Comparison of ENCODE assay signal across 8 cellular contexts in the genomic region with DNA sequence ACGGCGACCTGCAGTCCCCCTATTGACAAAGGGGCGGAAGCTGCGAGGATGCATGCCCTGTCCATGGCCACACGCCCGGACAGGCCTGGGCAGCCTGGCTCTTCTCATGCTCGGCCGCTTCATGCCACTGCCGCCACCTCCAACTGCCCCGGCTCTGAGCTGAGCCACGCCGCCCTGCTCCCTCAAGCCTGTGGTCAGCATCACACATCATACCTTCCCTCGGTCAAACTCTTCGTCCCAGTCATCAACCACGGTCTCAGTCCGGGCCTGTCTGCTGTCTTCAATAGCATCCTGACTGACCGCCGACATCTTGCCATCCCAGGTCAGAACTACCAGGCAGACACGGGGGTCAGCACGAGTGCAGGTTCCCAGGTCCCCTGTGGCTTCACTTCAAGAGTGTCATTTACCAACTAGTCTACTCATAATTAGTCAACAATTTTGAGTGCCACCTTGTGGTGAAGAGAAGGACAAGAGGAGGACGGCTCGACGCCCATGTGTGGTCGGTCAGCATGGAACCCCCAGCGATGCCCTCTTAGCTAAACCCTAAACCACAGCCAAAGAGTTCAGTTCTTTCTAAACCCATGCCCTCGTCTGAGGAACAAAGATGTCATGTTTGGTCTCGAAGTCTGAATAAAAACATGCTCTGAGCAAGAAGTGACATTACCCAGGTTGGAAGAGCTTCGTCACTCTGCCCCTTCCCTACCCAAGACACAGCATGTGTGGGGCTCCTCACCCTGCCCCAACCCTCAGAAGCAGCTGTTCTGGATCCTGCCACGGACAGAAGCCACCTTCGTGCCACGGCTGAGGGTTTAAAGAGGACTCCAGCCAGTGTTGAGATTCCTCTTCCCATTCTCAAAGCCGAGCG. TPM values are rescaled to one million over a fixed set of nuclear protein-coding genes. Genes with fewer than 3 reads are reported as not detected.
DNase-seq lines count a peak whose midpoint lies in the region; ATAC-seq, FAIRE-seq and TF ChIP-seq lines count a peak whose summit lies in the region.

No MANE protein-coding gene starts in this region.

- H3K36me3 Mint-ChIP-seq in activated CD4-positive, alpha-beta memory T cell treated with anti-CD3 and anti-CD28 coated beads for 36 hours, result peaks cover 79% of the 10 kb centered on the region

- no peaks in the 10 kb centered on the region for H3K27me3 Mint-ChIP-seq in activated CD4-positive, alpha-beta memory T cell treated with anti-CD3 and anti-CD28 coated beads for 36 hours

- peaks cover 0 to 37% (median 11%) of the 10 kb centered on the region in 12 donors for H3K4me1 ChIP-seq in heart left ventricle

- H3K27ac ChIP-seq in heart left ventricle, result no peak overlapping the region

- peak overlapping the region; percentile 86 for H3K27ac Mint-ChIP-seq in activated CD4-positive, alpha-beta memory T cell treated with anti-CD3 and anti-CD28 coated beads for 36 hours

- H3K9me3 ChIP-seq in heart left ventricle, result no peaks in the 10 kb centered on the region

- H3K4me1 Mint-ChIP-seq in activated CD4-positive, alpha-beta memory T cell treated with anti-CD3 and anti-CD28 coated beads for 36 hours (ENCODE audit: low read depth), result peaks cover 52% of the 10 kb centered on the region

- H3K4me3 Mint-ChIP-seq in activated CD4-positive, alpha-beta memory T cell treated with anti-CD3 and anti-CD28 coated beads for 36 hours, result no peak overlapping the region

- POLR2A ChIA-PET in BJ (lab: Charles Lee), result no interaction called here
- POLR2A ChIA-PET in activated CD4-positive, alpha-beta memory T cell treated with anti-CD3 and anti-CD28 coated beads for 36 hours (lab: Charles Lee), result interaction anchor here (0.6 to 2.3 kb wide), 4 partner anchors 9 to 18 kb away, joined by 3 to 7 read pairs (median 4); a partner anchor contains a TSS

- H3K9me3 Mint-ChIP-seq in activated CD4-positive, alpha-beta memory T cell treated with anti-CD3 and anti-CD28 coated beads for 36 hours, result no peaks in the 10 kb centered on the region

- peak; percentile 74 for FAIRE-seq in GM18507 (lab: Jason Lieb, UNC)

- H3K4me3 ChIP-seq in BJ (ENCODE audit: low read depth, low read length) (no peak overlapping the region), heart left ventricle (no peak overlapping the region)

- TF ChIP-seq CTCF in BJ (IDR thresholded peaks at IDR 0.05; ENCODE audit: insufficient read depth, low read depth, low read length), result peak; percentile 37
- TF ChIP-seq CTCF in heart left ventricle (IDR thresholded peaks at IDR 0.05), result peak; percentile 22 to 63 (median 47)

- intact Hi-C loops in activated CD4-positive, alpha-beta memory T cell treated with anti-CD3 and anti-CD28 coated beads for 36 hours (cut with micrococcal nuclease), result loop anchor here (1.0 kb wide), 1 partner anchor 302 kb away; no protein-coding TSS in a partner anchor
- intact Hi-C loops in heart left ventricle (cut with DNase I), result loop anchor here (1.0 to 10.0 kb wide), 6 partner anchors 52 to 302 kb away; no protein-coding TSS in a partner anchor

- DNase-seq in BJ (ENCODE audit: low read depth) (no peak), GM18507 (ENCODE audit: extremely low spot score, insufficient read length, low read depth) (no peak), heart left ventricle (no peak), GM19240 (ENCODE audit: insufficient read length, low spot score) (no peak)
- DNase-seq in activated CD4-positive, alpha-beta memory T cell treated with anti-CD3 and anti-CD28 coated beads for 36 hours, result peak; percentile 49
- DNase-seq in stimulated activated naive CD8-positive, alpha-beta T cell treated with anti-CD3 and anti-CD28 coated beads, Interleukin-15, Interleukin-2, amounts not matched to agents 100 U/mL and 50 U/mL, for 24 hours, result no peak
- DNase-seq in effector CD4-positive, alpha-beta T cell, result no peak

- H3K27me3 ChIP-seq in BJ (ENCODE audit: control insufficient read depth, insufficient read depth, low read length) (no peaks in the 10 kb centered on the region), heart left ventricle (no peaks in the 10 kb centered on the region)

- TF ChIP-seq POLR2A in heart left ventricle (IDR thresholded peaks at IDR 0.05), result no peak

- H3K36me3 ChIP-seq in BJ (ENCODE audit: control insufficient read depth, insufficient read depth, low read length) (peaks cover 53% of the 10 kb centered on the region), heart left ventricle (peaks cover 0 to 92% (median 82%) of the 10 kb centered on the region in 9 donors)

- WGBS in heart left ventricle, 4 donors, result 79 to 83% (median 81%) methylated on average over 33 of the region's 33 CpGs

- CTCF ChIA-PET in BJ (lab: Yijun Ruan, JAX), result interaction anchor here (0.6 to 2.3 kb wide), 6 partner anchors 9 to 302 kb away, joined by 3 to 11 read pairs (median 3); no protein-coding TSS in a partner anchor
- CTCF ChIA-PET in activated CD4-positive, alpha-beta memory T cell treated with anti-CD3 and anti-CD28 coated beads for 36 hours (lab: Charles Lee), result interaction anchor here (0.8 to 3.8 kb wide), 10 partner anchors 9 to 302 kb away, joined by 3 to 22 read pairs (median 4); no protein-coding TSS in a partner anchor

- peak in 2 of 4 donors; percentile 20 to 31 for ATAC-seq in heart left ventricle
- peak; percentile 29 for ATAC-seq in stimulated activated naive CD8-positive, alpha-beta T cell treated with anti-CD3 and anti-CD28 coated beads, Interleukin-15, Interleukin-2, amounts not matched to agents 100 U/mL and 50 U/mL, for 24 hours
- ATAC-seq in GM18909 (IDR thresholded peaks at IDR 0.05; ENCODE audit: poor library complexity, unreplicated experiment), result no peak

RNA-seq across cellular contexts. Expression of a gene that starts 16.9 kb away (rescaled TPM):
- polyA plus RNA-seq in BJ (2011; rRNA removed) (9.3 and 12.8 TPM in 2 replicates), heart left ventricle (10 to 100 TPM; 20.0 to 28.1 TPM)
- 4.6 and 5.8 TPM in 2 replicates for polyA minus RNA-seq in BJ (2011; rRNA and poly(A)+ RNA removed)
- total RNA-seq in activated CD4-positive, alpha-beta memory T cell treated with anti-CD3 and anti-CD28 coated beads for 36 hours, result 100 to 1,000 TPM; 184 to 204 TPM
- total RNA-seq in heart left ventricle, result 10 to 100 TPM; 27.2 to 59.1 (median 31.2) TPM

RNA-seq across cellular contexts. Expression of a gene that starts 41.7 kb away (rescaled TPM):
- polyA plus RNA-seq in BJ (2011; rRNA removed) (17.0 and 22.1 TPM in 2 replicates), heart left ventricle (10 to 100 TPM; 11.7 to 18.3 TPM)
- polyA minus RNA-seq in BJ (2011; rRNA and poly(A)+ RNA removed), result 28.9 TPM in 2 replicates
- 10 to 100 TPM; 71.2 to 74.3 TPM for total RNA-seq in activated CD4-positive, alpha-beta memory T cell treated with anti-CD3 and anti-CD28 coated beads for 36 hours
- total RNA-seq in heart left ventricle, result 10 to 100 TPM; 14.0 to 40.9 (median 21.0) TPM
